In the genomic region with DNA sequence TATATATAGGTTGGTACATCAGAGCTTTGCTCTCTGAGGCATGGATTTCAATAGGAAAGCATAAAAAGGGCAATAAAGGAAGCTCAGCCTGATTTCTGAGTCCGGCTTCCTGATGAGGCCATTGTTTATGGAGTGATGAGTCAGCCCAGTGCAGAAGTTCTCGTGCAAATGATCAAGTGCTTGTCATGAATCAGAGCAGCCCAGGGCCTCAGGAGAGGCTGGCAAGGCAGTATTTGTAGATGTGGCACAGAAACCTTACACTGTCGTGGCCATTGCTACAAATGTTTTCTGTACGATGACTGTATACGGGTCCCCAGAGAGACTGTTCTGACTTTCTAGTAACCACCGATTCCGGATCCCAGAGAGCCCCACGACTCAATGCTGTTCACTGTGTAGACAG, we compare ENCODE assay signal across 1 cellular context.
TF ChIP-seq lines count a peak whose summit lies in the region.

No MANE protein-coding gene starts in this region.

TF ChIP-seq in HCT116, 20 proteins besides CTCF, POLR2A, EP300 and RAD21 (continued from another document):
- TF ChIP-seq SRF (IDR thresholded peaks at IDR 0.05; ENCODE audit: low read depth) (no peak), ZFX (IDR thresholded peaks at IDR 0.05) (no peak), ELF1 (IDR thresholded peaks at IDR 0.05; ENCODE audit: borderline replicate concordance, low read depth) (no peak), FOSL1 (IDR thresholded peaks at IDR 0.05; ENCODE audit: low read depth) (peak; percentile 73), POLR2AphosphoS5 (IDR thresholded peaks at IDR 0.05; ENCODE audit: low read depth, low read length) (no peak), CEBPB (IDR thresholded peaks at IDR 0.05; ENCODE audit: low read depth) (no peak)
- TF ChIP-seq, protein P1, sequence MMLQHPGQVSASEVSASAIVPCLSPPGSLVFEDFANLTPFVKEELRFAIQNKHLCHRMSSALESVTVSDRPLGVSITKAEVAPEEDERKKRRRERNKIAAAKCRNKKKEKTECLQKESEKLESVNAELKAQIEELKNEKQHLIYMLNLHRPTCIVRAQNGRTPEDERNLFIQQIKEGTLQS (IDR thresholded peaks at IDR 0.05): no peak
- TF ChIP-seq, protein P2, sequence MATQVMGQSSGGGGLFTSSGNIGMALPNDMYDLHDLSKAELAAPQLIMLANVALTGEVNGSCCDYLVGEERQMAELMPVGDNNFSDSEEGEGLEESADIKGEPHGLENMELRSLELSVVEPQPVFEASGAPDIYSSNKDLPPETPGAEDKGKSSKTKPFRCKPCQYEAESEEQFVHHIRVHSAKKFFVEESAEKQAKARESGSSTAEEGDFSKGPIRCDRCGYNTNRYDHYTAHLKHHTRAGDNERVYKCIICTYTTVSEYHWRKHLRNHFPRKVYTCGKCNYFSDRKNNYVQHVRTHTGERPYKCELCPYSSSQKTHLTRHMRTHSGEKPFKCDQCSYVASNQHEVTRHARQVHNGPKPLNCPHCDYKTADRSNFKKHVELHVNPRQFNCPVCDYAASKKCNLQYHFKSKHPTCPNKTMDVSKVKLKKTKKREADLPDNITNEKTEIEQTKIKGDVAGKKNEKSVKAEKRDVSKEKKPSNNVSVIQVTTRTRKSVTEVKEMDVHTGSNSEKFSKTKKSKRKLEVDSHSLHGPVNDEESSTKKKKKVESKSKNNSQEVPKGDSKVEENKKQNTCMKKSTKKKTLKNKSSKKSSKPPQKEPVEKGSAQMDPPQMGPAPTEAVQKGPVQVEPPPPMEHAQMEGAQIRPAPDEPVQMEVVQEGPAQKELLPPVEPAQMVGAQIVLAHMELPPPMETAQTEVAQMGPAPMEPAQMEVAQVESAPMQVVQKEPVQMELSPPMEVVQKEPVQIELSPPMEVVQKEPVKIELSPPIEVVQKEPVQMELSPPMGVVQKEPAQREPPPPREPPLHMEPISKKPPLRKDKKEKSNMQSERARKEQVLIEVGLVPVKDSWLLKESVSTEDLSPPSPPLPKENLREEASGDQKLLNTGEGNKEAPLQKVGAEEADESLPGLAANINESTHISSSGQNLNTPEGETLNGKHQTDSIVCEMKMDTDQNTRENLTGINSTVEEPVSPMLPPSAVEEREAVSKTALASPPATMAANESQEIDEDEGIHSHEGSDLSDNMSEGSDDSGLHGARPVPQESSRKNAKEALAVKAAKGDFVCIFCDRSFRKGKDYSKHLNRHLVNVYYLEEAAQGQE (IDR thresholded peaks at IDR 0.05; ENCODE audit: low read depth): no peak
TF ChIP-seq in HCT116: peak in this region for 4.
